In the genomic region with DNA sequence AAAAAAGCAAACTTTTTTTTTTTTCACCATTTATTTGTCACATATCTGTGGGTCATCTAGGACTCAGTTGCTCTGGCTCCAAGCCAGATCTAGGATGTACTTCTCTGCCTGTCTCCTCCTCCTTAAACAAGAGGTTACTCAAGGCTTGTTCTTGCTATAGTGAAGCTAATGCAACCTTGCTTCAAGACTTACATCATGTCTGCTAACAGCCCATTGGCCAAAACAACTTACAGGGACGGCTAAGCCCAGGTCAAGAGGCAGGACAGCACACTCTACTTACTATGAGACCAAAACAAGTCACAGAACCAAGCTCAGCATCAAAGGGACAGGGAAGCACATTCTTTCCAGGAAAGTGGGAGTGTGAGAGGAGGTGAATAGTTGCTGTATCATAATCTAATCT, we compare ENCODE assay signal across 27 cellular contexts.
"Had no signal": no experiment of that assay in that cellular context is flagged by ENCODE, and none has a peak within 500 bp of the region (broad histone marks: within the 10 kb centered on the region; RNA-seq: fewer than 3 reads in every experiment).

No MANE protein-coding gene starts in this region.

- DNase-seq: activated CD4-positive, alpha-beta T cell treated with anti-CD3 and anti-CD28 coated beads, Interleukin-2, amount 50 U/mL, for 48 hours; activated CD8-positive, alpha-beta memory T cell treated with anti-CD3 and anti-CD28 coated beads, Interleukin-2, amount 50 U/mL, for 48 hours; activated naive CD4-positive, alpha-beta T cell; activated naive CD8-positive, alpha-beta T cell treated with anti-CD3 and anti-CD28 coated beads for 36 hours; activated T-cell treated with anti-CD3 and anti-CD28 coated beads, Interleukin-2, amount 50 U/mL, for 4 hours; amniotic stem cell; colonic mucosa; dorsolateral prefrontal cortex; gastrocnemius medialis; head of caudate nucleus; hypothalamus; left ventricle myocardium superior; mammary epithelial cell; midbrain; nucleus accumbens; right lobe of liver; upper lobe of right lung had no signal

- H3K36me3 Mint-ChIP-seq: stimulated activated memory B cell treated with anti-CD40 and anti-IgM and Interleukin-4, amounts not matched to agents 10 μg/mL and 1 μg/mL and 100 μg/mL, for 72 hours had no signal

- H3K4me3 ChIP-seq: breast epithelium, colonic mucosa, dorsolateral prefrontal cortex, esophagus muscularis mucosa, gastrocnemius medialis, right lobe of liver, skin epidermis, thoracic aorta, upper lobe of right lung had no signal

- H2AFZ ChIP-seq: parathyroid adenoma had no signal

- H3K9ac ChIP-seq: parathyroid adenoma had no signal

- H3K79me2 ChIP-seq: parathyroid adenoma had no signal

- H3K27me3 Mint-ChIP-seq: activated naive CD8-positive, alpha-beta T cell treated with anti-CD3 and anti-CD28 coated beads for 36 hours; stimulated activated memory B cell treated with anti-CD40 and anti-IgM and Interleukin-4, amounts not matched to agents 10 μg/mL and 1 μg/mL and 100 μg/mL, for 72 hours had no signal

- FAIRE-seq: islet of Langerhans had no signal

- ATAC-seq: activated T-cell treated with anti-CD3 and anti-CD28 coated beads, Interleukin-2, amount 50 U/mL, for 4 hours; gastrocnemius medialis; left ventricle myocardium superior; right lobe of liver; stimulated activated memory B cell treated with anti-CD40 and anti-IgM and Interleukin-4, amounts not matched to agents 10 μg/mL and 1 μg/mL and 100 μg/mL, for 72 hours; upper lobe of right lung had no signal

- H3K4me3 Mint-ChIP-seq: activated naive CD8-positive, alpha-beta T cell treated with anti-CD3 and anti-CD28 coated beads for 36 hours; activated T-cell treated with anti-CD3 and anti-CD28 coated beads, Interleukin-2, amount 50 U/mL, for 4 hours; central memory CD8-positive, alpha-beta T cell; stimulated activated memory B cell treated with anti-CD40 and anti-IgM and Interleukin-4, amounts not matched to agents 10 μg/mL and 1 μg/mL and 100 μg/mL, for 72 hours had no signal

- H3K4me1 Mint-ChIP-seq: stimulated activated memory B cell treated with anti-CD40 and anti-IgM and Interleukin-4, amounts not matched to agents 10 μg/mL and 1 μg/mL and 100 μg/mL, for 72 hours had no signal

- H3K9me3 ChIP-seq: breast epithelium, colonic mucosa, esophagus muscularis mucosa, gastrocnemius medialis, right lobe of liver, thoracic aorta, upper lobe of right lung had no signal

- H3K4me1 ChIP-seq: breast epithelium, colonic mucosa, esophagus muscularis mucosa, gastrocnemius medialis, parathyroid adenoma, right lobe of liver, upper lobe of right lung had no signal

- H3K27ac ChIP-seq: breast epithelium, colonic mucosa, dorsolateral prefrontal cortex, esophagus muscularis mucosa, gastrocnemius medialis, parathyroid adenoma, right lobe of liver, skin epidermis, thoracic aorta, upper lobe of right lung, VCaP had no signal

- H3K9me3 Mint-ChIP-seq: activated T-cell treated with anti-CD3 and anti-CD28 coated beads, Interleukin-2, amount 50 U/mL, for 4 hours; activated T-helper 2 cell treated with anti-CD3 and anti-CD28 coated beads, Interferon-gamma antibody, Interleukin-2, Interleukin-4, amounts not matched to agents 10 μg/mL and 5 μg/mL and 100 μg/mL, durations not matched to agents 14 hours and 24 hours and 36 hours; central memory CD8-positive, alpha-beta T cell had no signal

- H3K36me3 ChIP-seq: breast epithelium, colonic mucosa, esophagus muscularis mucosa, gastrocnemius medialis, right lobe of liver, thoracic aorta, upper lobe of right lung had no signal

- H3K27ac Mint-ChIP-seq: activated naive CD8-positive, alpha-beta T cell treated with anti-CD3 and anti-CD28 coated beads for 36 hours; activated T-helper 2 cell treated with anti-CD3 and anti-CD28 coated beads, Interferon-gamma antibody, Interleukin-2, Interleukin-4, amounts not matched to agents 10 μg/mL and 5 μg/mL and 100 μg/mL, durations not matched to agents 14 hours and 24 hours and 36 hours; stimulated activated memory B cell treated with anti-CD40 and anti-IgM and Interleukin-4, amounts not matched to agents 10 μg/mL and 1 μg/mL and 100 μg/mL, for 72 hours had no signal

- H3K27me3 ChIP-seq: colonic mucosa, right lobe of liver had no signal
